12 cellular contexts compared by ENCODE assay signal in genomic region chr16:53084736-53085538, GRCh38. TPM values are rescaled to one million over a fixed set of nuclear protein-coding genes. Genes with fewer than 3 reads are reported as not detected.
A peak's percentile ranks its signal among the peaks of the same experiment; 100 is the strongest.
DNase-seq lines count a peak whose midpoint lies in the region; ATAC-seq and TF ChIP-seq lines count a peak whose summit lies in the region.
"Had no signal": no experiment of that assay in that cellular context is flagged by ENCODE, and none has a peak within 500 bp of the region (broad histone marks: within the 10 kb centered on the region; RNA-seq: fewer than 3 reads in every experiment).

No MANE protein-coding gene starts in this region.

- H2AK9ac ChIP-seq in IMR-90 (replicated peaks; ENCODE audit: low read depth, low read length, poor library complexity): no peak overlapping the region

- no peak for TF ChIP-seq CTCF in IMR-90 (conservative IDR thresholded peaks at IDR 0.05; ENCODE audit: low read depth, low read length)

- no peak for DNase-seq in IMR-90
- DNase-seq in midbrain (lab: John Stamatoyannopoulos, UW): peak; percentile 23
- DNase-seq in substantia nigra (lab: John Stamatoyannopoulos, UW): no peak
- DNase-seq in activated CD8-positive, alpha-beta T cell treated with anti-CD3 and anti-CD28 coated beads, Interleukin-2, amount 10 ng/mL, durations not matched to agents 7 days and 5 days: no peak
- DNase-seq in cerebellar cortex (ENCODE audit: low spot score): no peak
- DNase-seq: activated T-cell treated with anti-CD3 and anti-CD28 coated beads, Interleukin-2, amount 50 U/mL, for 1 hour; Caco-2; NCI-H1930 had no signal

- H3K18ac ChIP-seq in IMR-90 (ENCODE audit: low read depth, low read length): peak overlapping the region; percentile 16; the same call in 1 of the 2 replicates

- no peaks in the 10 kb centered on the region for H3K9me3 ChIP-seq in IMR-90 (ENCODE audit: control insufficient read depth, insufficient read depth, low read length)
- H3K9me3 ChIP-seq: Caco-2 had no signal

- H2AK5ac ChIP-seq in IMR-90 (ENCODE audit: low read depth, low read length): peak overlapping the region; percentile 36; the same call in 1 of the 2 replicates

- H3K23ac ChIP-seq in IMR-90 (ENCODE audit: low read depth, low read length): 0 out of 2 replicates have a peak overlapping the region, but pooled peaks have one; percentile 75

- H3K9me3 Mint-ChIP-seq in dendritic cell treated with granulocyte-macrophage colony-stimulating factor and Interleukin-4, amounts not matched to agents 40 ng/mL and 50 ng/mL, for 4 days: no peaks in the 10 kb centered on the region
- H3K9me3 Mint-ChIP-seq in activated CD8-positive, alpha-beta T cell treated with anti-CD3 and anti-CD28 coated beads, Interleukin-2, amount 10 ng/mL, durations not matched to agents 7 days and 5 days (ENCODE audit: insufficient read depth): no peaks in the 10 kb centered on the region

- peak overlapping the region; percentile 75 for H3K14ac ChIP-seq in IMR-90 (replicated peaks; ENCODE audit: low read depth, low read length)

- H2BK5ac ChIP-seq in IMR-90 (ENCODE audit: low read depth, low read length, poor library complexity, severe bottlenecking): no peak overlapping the region

- no peaks in the 10 kb centered on the region for H3K27me3 Mint-ChIP-seq in dendritic cell treated with granulocyte-macrophage colony-stimulating factor and Interleukin-4, amounts not matched to agents 40 ng/mL and 50 ng/mL, for 4 days
- H3K27me3 Mint-ChIP-seq in activated CD8-positive, alpha-beta T cell treated with anti-CD3 and anti-CD28 coated beads, Interleukin-2, amount 10 ng/mL, durations not matched to agents 7 days and 5 days (ENCODE audit: low read depth): no peaks in the 10 kb centered on the region

- no peak overlapping the region for H2AFZ ChIP-seq in IMR-90 (replicated peaks; ENCODE audit: low read length, poor library complexity)

- peak overlapping the region; percentile 40; the same call in 1 of the 2 replicates for H3K4ac ChIP-seq in IMR-90 (ENCODE audit: low read depth, low read length)

- H3K4me2 ChIP-seq in IMR-90 (ENCODE audit: low read depth, low read length): no peak overlapping the region

- H3K4me1 Mint-ChIP-seq in dendritic cell treated with granulocyte-macrophage colony-stimulating factor and Interleukin-4, amounts not matched to agents 40 ng/mL and 50 ng/mL, for 4 days (ENCODE audit: low read depth): peaks cover 63% of the 10 kb centered on the region
- H3K4me1 Mint-ChIP-seq in activated CD8-positive, alpha-beta T cell treated with anti-CD3 and anti-CD28 coated beads, Interleukin-2, amount 10 ng/mL, durations not matched to agents 7 days and 5 days (ENCODE audit: low read depth): peaks cover 7% of the 10 kb centered on the region

- H3K27ac ChIP-seq in IMR-90 (ENCODE audit: insufficient read depth, low read length) (peak overlapping the region; percentile 56; the same call in 1 of the 2 replicates), substantia nigra (ENCODE audit: low read depth, low read length, poor library complexity, severe bottlenecking) (peak overlapping the region; percentile 50)

- POLR2A ChIA-PET in IMR-90 (lab: Charles Lee; ENCODE audit: unreplicated experiment): no interaction called here
- POLR2A ChIA-PET in activated CD8-positive, alpha-beta T cell treated with anti-CD3 and anti-CD28 coated beads, Interleukin-2, amount 10 ng/mL, durations not matched to agents 7 days and 5 days (lab: Charles Lee): no interaction called here

- peaks cover 14% of the 10 kb centered on the region for H3K4me1 ChIP-seq in IMR-90 (ENCODE audit: control insufficient read depth, insufficient read depth, low read length)
- H3K4me1 ChIP-seq: Caco-2 had no signal

- no peak overlapping the region for H3K4me3 Mint-ChIP-seq in dendritic cell treated with granulocyte-macrophage colony-stimulating factor and Interleukin-4, amounts not matched to agents 40 ng/mL and 50 ng/mL, for 4 days
- H3K4me3 Mint-ChIP-seq in activated CD8-positive, alpha-beta T cell treated with anti-CD3 and anti-CD28 coated beads, Interleukin-2, amount 10 ng/mL, durations not matched to agents 7 days and 5 days: no peak overlapping the region

- no peak overlapping the region for H3K4me3 ChIP-seq in IMR-90 (ENCODE audit: insufficient read depth, low read depth, low read length)

- H4K91ac ChIP-seq in IMR-90 (ENCODE audit: insufficient read depth, low read depth, low read length): no peak overlapping the region

- no peak overlapping the region for H3K9ac ChIP-seq in IMR-90 (ENCODE audit: low read depth, low read length)

- peaks cover 32% of the 10 kb centered on the region for H3K9me1 ChIP-seq in IMR-90 (ENCODE audit: insufficient read depth, low read length)

- no peak for TF ChIP-seq POLR2A in IMR-90 (IDR thresholded peaks at IDR 0.05; ENCODE audit: low read depth, low read length)
- TF ChIP-seq POLR2A in GM18505 (IDR thresholded peaks at IDR 0.05; ENCODE audit: borderline replicate concordance, extremely low read depth, insufficient read depth, insufficient read length): no peak

- WGBS in IMR-90 (ENCODE audit: extremely low coverage in 2 of 2, insufficient read length in 1 of 2), 2 experiments: no CpG with 5 or more reads among the region's 9 CpGs

- peak overlapping the region; percentile 71 for H3K27ac Mint-ChIP-seq in dendritic cell treated with granulocyte-macrophage colony-stimulating factor and Interleukin-4, amounts not matched to agents 40 ng/mL and 50 ng/mL, for 4 days
- H3K27ac Mint-ChIP-seq in activated CD8-positive, alpha-beta T cell treated with anti-CD3 and anti-CD28 coated beads, Interleukin-2, amount 10 ng/mL, durations not matched to agents 7 days and 5 days: no peak overlapping the region

- ATAC-seq in IMR-90 (ENCODE audit: low read depth): no peak
- no peak for ATAC-seq in GM18505 (IDR thresholded peaks at IDR 0.05; ENCODE audit: unreplicated experiment)
- no peak for ATAC-seq in activated CD8-positive, alpha-beta T cell treated with anti-CD3 and anti-CD28 coated beads, Interleukin-2, amount 10 ng/mL, durations not matched to agents 7 days and 5 days
- ATAC-seq in HG03439 (IDR thresholded peaks at IDR 0.05; ENCODE audit: unreplicated experiment): no peak
- ATAC-seq: Panc1 had no signal

- peaks cover 13% of the 10 kb centered on the region; the same call in 1 of the 2 replicates for H4K20me1 ChIP-seq in IMR-90 (ENCODE audit: insufficient read depth, low read length)

- intact Hi-C loops in IMR-90 (cut with micrococcal nuclease): no loop called here
- intact Hi-C loops in dendritic cell treated with granulocyte-macrophage colony-stimulating factor and Interleukin-4, amounts not matched to agents 40 ng/mL and 50 ng/mL, for 4 days (cut with micrococcal nuclease): no loop called here

- no peak for TF ChIP-seq RAD21 in IMR-90 (IDR thresholded peaks at IDR 0.05; ENCODE audit: low read length)

- peak overlapping the region; percentile 22 to 36; a peak in 1 of 4 replicates for H4K8ac ChIP-seq in IMR-90 (ENCODE audit: low read depth in 2 of 2, low read length in 2 of 2)

- 0 out of 2 replicates have a peak overlapping the region, but pooled peaks have one; percentile 21 for H4K5ac ChIP-seq in IMR-90 (ENCODE audit: low read depth, low read length)

- H2BK15ac ChIP-seq in IMR-90 (ENCODE audit: low read depth, low read length): no peak overlapping the region

- H3K36me3 Mint-ChIP-seq in dendritic cell treated with granulocyte-macrophage colony-stimulating factor and Interleukin-4, amounts not matched to agents 40 ng/mL and 50 ng/mL, for 4 days (ENCODE audit: low read depth): peaks cover 41% of the 10 kb centered on the region
- H3K36me3 Mint-ChIP-seq in activated CD8-positive, alpha-beta T cell treated with anti-CD3 and anti-CD28 coated beads, Interleukin-2, amount 10 ng/mL, durations not matched to agents 7 days and 5 days (ENCODE audit: low read depth): no peaks in the 10 kb centered on the region

- dilution Hi-C loops in IMR-90 (cut with HindIII; ENCODE audit: low sequenced_read_pairs, unreplicated experiment): no loop called here

- H2BK20ac ChIP-seq in IMR-90 (ENCODE audit: low read depth, low read length): peak overlapping the region; percentile 44; the same call in 1 of the 2 replicates

- CTCF ChIA-PET in IMR-90 (lab: Yijun Ruan, JAX): no interaction called here
- CTCF ChIA-PET in activated CD8-positive, alpha-beta T cell treated with anti-CD3 and anti-CD28 coated beads, Interleukin-2, amount 10 ng/mL, durations not matched to agents 7 days and 5 days (lab: Charles Lee): no interaction called here

- peaks cover 19 to 62% of the 10 kb centered on the region in 2 experiments for H3K79me1 ChIP-seq in IMR-90 (ENCODE audit: low read depth in 1 of 2, low read length in 2 of 2)

- no TSS peak for BruUV-seq in IMR-90 (replicated peaks; lab: Mats Ljungman, UMichigan)

- in situ Hi-C loops in IMR-90 (cut with MboI; ENCODE audit: low sequenced_read_pairs): loop anchor here (5.0 kb wide), 1 partner anchor 42 kb away; no protein-coding TSS in a partner anchor

- H3K36me3 ChIP-seq in IMR-90 (ENCODE audit: control insufficient read depth, insufficient read depth, low read length): no peaks in the 10 kb centered on the region

- H2BK120ac ChIP-seq in IMR-90 (ENCODE audit: low read depth, low read length): peak overlapping the region; percentile 18; the same call in 1 of the 2 replicates

- H3K56ac ChIP-seq in IMR-90 (ENCODE audit: extremely low read depth, insufficient read depth, low read length): no peak overlapping the region

- no peaks in the 10 kb centered on the region for H3K27me3 ChIP-seq in IMR-90 (ENCODE audit: control insufficient read depth, insufficient read depth, low read length)

TF ChIP-seq in IMR-90, 13 proteins besides CTCF, POLR2A, EP300 and RAD21 (continues in another document):
- TF ChIP-seq SMC3 (IDR thresholded peaks at IDR 0.05; ENCODE audit: low read depth, low read length) (no peak), RFX5 (IDR thresholded peaks at IDR 0.05; ENCODE audit: low read depth, low read length) (no peak), RCOR1 (IDR thresholded peaks at IDR 0.05; ENCODE audit: insufficient replicate concordance, low read length) (no peak), BHLHE40 (IDR thresholded peaks at IDR 0.05; ENCODE audit: low read depth, low read length) (no peak)

RNA-seq across cellular contexts. Expression of gene CHD9, which starts 30.1 kb away (rescaled TPM):
- 48.8 and 61.4 TPM in 2 replicates for total RNA-seq in IMR-90 (2012; rRNA removed)
- 8.4 and 9.1 TPM in 2 replicates for polyA plus RNA-seq in IMR-90 (2012; rRNA removed)
- polyA plus RNA-seq in IMR-90 (2012; cell fraction: cytosol; rRNA removed): 0.93 and 1.8 TPM in 2 replicates
- 1.9 and 26.7 TPM in 2 replicates for polyA plus RNA-seq in IMR-90 (2012; cell fraction: nucleus; rRNA removed; ENCODE audit: low replicate concordance)
- total RNA-seq in activated CD8-positive, alpha-beta T cell treated with anti-CD3 and anti-CD28 coated beads, Interleukin-2, amount 10 ng/mL, durations not matched to agents 7 days and 5 days: 10 to 100 TPM; 23.5 to 32.1 TPM

RNA-seq across cellular contexts. Expression of gene CHD9NB, which starts 32.2 kb away (rescaled TPM):
- 1.1 TPM in 2 replicates for total RNA-seq in IMR-90 (2012; rRNA removed)
- 0.94 and 1.2 TPM in 2 replicates for polyA plus RNA-seq in IMR-90 (2012; rRNA removed)
- polyA plus RNA-seq in IMR-90 (2012; cell fraction: cytosol; rRNA removed): 0.29 and 0.55 TPM in 2 replicates
- polyA plus RNA-seq in IMR-90 (2012; cell fraction: nucleus; rRNA removed; ENCODE audit: low replicate concordance): 0.41 and 0.61 TPM in 2 replicates
- under 1 TPM; 0.23 to 0.26 TPM for total RNA-seq in activated CD8-positive, alpha-beta T cell treated with anti-CD3 and anti-CD28 coated beads, Interleukin-2, amount 10 ng/mL, durations not matched to agents 7 days and 5 days
- total RNA-seq: Caco-2 had no signal
